In genomic region chr19:31338069-31338767, GRCh38 we compare ENCODE assay signal across 9 cellular contexts. TPM values are rescaled to one million over a fixed set of nuclear protein-coding genes. Genes with fewer than 3 reads are reported as not detected.
DNase-seq lines count a peak whose midpoint lies in the region; ATAC-seq and TF ChIP-seq lines count a peak whose summit lies in the region.
"Had no signal": no experiment of that assay in that cellular context is flagged by ENCODE, and none has a peak within 500 bp of the region (broad histone marks: within the 10 kb centered on the region; RNA-seq: fewer than 3 reads in every experiment).

No MANE protein-coding gene starts in this region.

- H3K9me3 ChIP-seq in left lung, result no peaks in the 10 kb centered on the region
- no peaks in the 10 kb centered on the region for H3K9me3 ChIP-seq in vagina

- H3K27ac Mint-ChIP-seq in central memory CD8-positive, alpha-beta T cell (ENCODE audit: low read depth), result peak overlapping the region; percentile 72

- peak; percentile 78 for TF ChIP-seq CTCF in BJ (IDR thresholded peaks at IDR 0.05; ENCODE audit: insufficient read depth, low read depth, low read length)
- TF ChIP-seq CTCF in left lung (IDR thresholded peaks at IDR 0.05), result peak; percentile 11 to 40
- peak in 1 of 3 experiments; percentile 46 for TF ChIP-seq CTCF in vagina (IDR thresholded peaks at IDR 0.05)

- no peak overlapping the region for H3K4me3 Mint-ChIP-seq in central memory CD8-positive, alpha-beta T cell
- H3K4me3 Mint-ChIP-seq: activated naive CD4-positive, alpha-beta T cell treated with anti-CD3 and anti-CD28 coated beads, Interleukin-2, amount 50 U/mL, for 24 hours had no signal

- no peak for TF ChIP-seq POLR2A in vagina (IDR thresholded peaks at IDR 0.05)

- H3K27me3 ChIP-seq in BJ (ENCODE audit: control insufficient read depth, insufficient read depth, low read length), result no peaks in the 10 kb centered on the region
- H3K27me3 ChIP-seq in left lung, result peaks cover 0 to 14% of the 10 kb centered on the region in 2 donors
- H3K27me3 ChIP-seq in vagina, result no peaks in the 10 kb centered on the region

- DNase-seq in BJ (ENCODE audit: low read depth) (no peak), M059J (ENCODE audit: low read depth) (peak; percentile 12), left lung (no peak), vagina (ENCODE audit: extremely low spot score in 2 of 2) (no peak), anterior cingulate cortex (lab: John Stamatoyannopoulos, UW) (no peak)
- peak in 1 of 2 donors; percentile 16 for DNase-seq in central memory CD8-positive, alpha-beta T cell (ENCODE audit: low spot score in 2 of 2)

- H3K36me3 ChIP-seq in BJ (ENCODE audit: control insufficient read depth, insufficient read depth, low read length) (no peaks in the 10 kb centered on the region; the same call in 1 of the 2 replicates), left lung (no peaks in the 10 kb centered on the region), vagina (no peaks in the 10 kb centered on the region)

- peaks cover 0 to 26% of the 10 kb centered on the region in 2 donors for H3K4me1 ChIP-seq in left lung
- peaks cover 32% of the 10 kb centered on the region for H3K4me1 ChIP-seq in vagina

- peaks cover 39% of the 10 kb centered on the region for H3K4me1 Mint-ChIP-seq in central memory CD8-positive, alpha-beta T cell

- peaks cover 82% of the 10 kb centered on the region for H3K27me3 Mint-ChIP-seq in central memory CD8-positive, alpha-beta T cell
- H3K27me3 Mint-ChIP-seq: activated naive CD4-positive, alpha-beta T cell treated with anti-CD3 and anti-CD28 coated beads, Interleukin-2, amount 50 U/mL, for 24 hours had no signal

- CTCF ChIA-PET in BJ (lab: Yijun Ruan, JAX), result interaction anchor here (0.6 to 1.5 kb wide), 8 partner anchors 10 to 284 kb away, joined by 3 to 5 read pairs (median 3); no protein-coding TSS in a partner anchor

- H3K4me3 ChIP-seq in BJ (ENCODE audit: low read depth, low read length), result no peak overlapping the region
- H3K4me3 ChIP-seq in left lung, result no peak overlapping the region
- H3K4me3 ChIP-seq in vagina, result no peak overlapping the region

- H3K27ac ChIP-seq in left lung (peak overlapping the region in 1 of 2 donors; percentile 58), vagina (peak overlapping the region; percentile 39)

- no peak for ATAC-seq in central memory CD8-positive, alpha-beta T cell (replicated peaks; ENCODE audit: extremely low read depth, poor library complexity, severe bottlenecking)
- ATAC-seq in left lung (peak; percentile 67), GM19328 (IDR thresholded peaks at IDR 0.05; ENCODE audit: unreplicated experiment) (no peak), GM19397 (IDR thresholded peaks at IDR 0.05; ENCODE audit: unreplicated experiment) (no peak)

- H3K9me3 Mint-ChIP-seq in central memory CD8-positive, alpha-beta T cell, result no peaks in the 10 kb centered on the region
- H3K9me3 Mint-ChIP-seq: activated naive CD4-positive, alpha-beta T cell treated with anti-CD3 and anti-CD28 coated beads, Interleukin-2, amount 50 U/mL, for 24 hours had no signal

- POLR2A ChIA-PET in BJ (lab: Charles Lee), result no interaction called here

- intact Hi-C loops in left lung (cut with DNase I) (no loop called here), vagina (cut with DNase I) (no loop called here)

- H3K36me3 Mint-ChIP-seq in central memory CD8-positive, alpha-beta T cell (ENCODE audit: insufficient read depth), result peaks cover 9% of the 10 kb centered on the region
- H3K36me3 Mint-ChIP-seq: activated naive CD4-positive, alpha-beta T cell treated with anti-CD3 and anti-CD28 coated beads, Interleukin-2, amount 50 U/mL, for 24 hours had no signal

RNA-seq across cellular contexts. Expression of gene TSHZ3, which starts 11.0 kb away (rescaled TPM):
- 3.6 and 5.1 TPM in 2 replicates for polyA plus RNA-seq in BJ (2011; rRNA removed)
- 8.0 and 11.7 TPM in 2 replicates for polyA minus RNA-seq in BJ (2011; rRNA and poly(A)+ RNA removed)
- total RNA-seq in M059J (2014; rRNA removed; shearing (Covaris generic)), result 0.22 and 0.64 TPM in 2 replicates
- 1 to 10 TPM; 6.7 to 7.0 TPM for total RNA-seq in left lung
- total RNA-seq in vagina, result 13.5 TPM
